Comparison of ENCODE assay signal across 1 cellular context in the genomic region with DNA sequence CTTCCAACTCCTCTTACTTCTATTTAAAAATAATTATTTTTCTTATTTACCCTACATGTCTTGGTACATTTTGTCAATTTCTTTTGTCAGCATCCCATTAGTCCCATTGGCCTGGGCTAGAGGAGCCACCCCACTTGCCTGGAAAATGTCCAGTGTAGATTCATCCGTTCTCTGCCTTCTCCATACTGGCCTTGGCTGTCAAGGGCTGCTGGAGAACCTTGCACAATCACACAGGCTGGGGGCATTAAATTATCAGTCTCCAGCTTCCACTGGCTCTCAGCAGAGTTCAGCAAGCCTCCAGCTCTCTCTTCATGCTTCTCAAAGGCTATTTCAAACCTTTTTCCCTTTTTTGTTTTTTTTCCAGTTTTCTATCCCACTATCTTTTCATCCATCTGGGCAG.
TF ChIP-seq lines count a peak whose summit lies in the region.

No MANE protein-coding gene starts in this region.

TF ChIP-seq in HepG2, 621 proteins besides CTCF, POLR2A, EP300 and RAD21:
- TF ChIP-seq PPARG (CRISPR knock-in tag; conservative IDR thresholded peaks at IDR 0.05) (no peak), ZNF709 (CRISPR knock-in tag; IDR thresholded peaks at IDR 0.05) (no peak), CEBPB (IDR thresholded peaks at IDR 0.05; ENCODE audit: borderline replicate concordance, low read depth, low read length) (peak; percentile 79), MIER3 (CRISPR knock-in tag; IDR thresholded peaks at IDR 0.05; ENCODE audit: borderline replicate concordance) (no peak), CEBPG (CRISPR knock-in tag; IDR thresholded peaks at IDR 0.05) (peak; percentile 9; the same call in 1 of the 2 replicates), ZFAT (CRISPR knock-in tag; conservative IDR thresholded peaks at IDR 0.05) (no peak)
